ENCODE assay signal across 8 cellular contexts in the genomic region with DNA sequence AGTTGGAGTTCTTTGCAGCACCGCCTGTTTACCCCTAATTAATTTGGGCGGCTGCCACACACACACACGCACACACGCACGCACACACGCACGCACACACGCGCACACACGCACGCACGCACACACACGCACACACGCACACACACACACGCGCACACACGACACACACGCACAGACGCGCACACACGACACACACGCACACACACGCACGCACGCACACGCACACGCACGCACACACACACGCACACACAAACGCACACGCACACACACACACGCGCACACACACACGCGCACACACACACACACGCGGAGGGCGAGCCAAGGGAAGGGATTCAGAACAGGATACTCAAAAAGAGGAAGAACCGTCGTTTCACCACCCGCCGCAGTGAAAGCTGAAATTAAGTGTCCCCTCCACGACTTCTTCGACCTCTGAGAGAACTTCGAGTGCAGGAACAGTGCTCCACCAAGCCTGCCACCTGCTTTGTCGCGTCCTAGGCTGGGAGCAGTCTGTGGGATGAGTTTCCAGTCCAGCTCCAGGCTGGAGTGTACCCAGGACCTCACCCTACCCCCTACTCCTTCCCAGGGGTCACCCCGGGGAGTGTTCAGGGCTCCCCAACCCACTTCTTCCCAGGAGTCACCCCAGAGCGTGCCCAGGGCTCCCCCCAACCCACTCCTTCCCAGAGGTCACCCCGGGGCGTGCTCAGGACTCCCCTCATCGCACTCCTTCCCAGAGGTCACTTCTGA. TPM values are rescaled to one million over a fixed set of nuclear protein-coding genes. Genes with fewer than 3 reads are reported as not detected.
DNase-seq lines count a peak whose midpoint lies in the region; ATAC-seq and TF ChIP-seq lines count a peak whose summit lies in the region.

No MANE protein-coding gene starts in this region.

- H3K27me3 ChIP-seq in ectodermal cell (ENCODE audit: control insufficient read depth, insufficient read depth, low read length, poor library complexity, severe bottlenecking), result peaks cover 21% of the 10 kb centered on the region
- no peaks in the 10 kb centered on the region for H3K27me3 ChIP-seq in upper lobe of left lung

- H3K4me1 ChIP-seq in ectodermal cell (ENCODE audit: control insufficient read depth, insufficient read depth, low read length) (peaks cover 2% of the 10 kb centered on the region), upper lobe of left lung (peaks cover 41 to 62% (median 47%) of the 10 kb centered on the region in 4 donors)

- peak; percentile 17 for DNase-seq in activated gamma-delta T cell treated with Interleukin-2 at 50 U/mL for 16 hours
- DNase-seq in activated gamma-delta T cell (lab: John Stamatoyannopoulos, UW), result no peak
- DNase-seq in T-helper 9 cell, result peak; percentile 19
- peak; percentile 8 for DNase-seq in midbrain (lab: John Stamatoyannopoulos, UW)
- DNase-seq in upper lobe of left lung, result peak; percentile 61 to 75
- no peak for DNase-seq in OCI-M2 (lab: John Stamatoyannopoulos, UW; ENCODE audit: unreplicated experiment)
- no peak for DNase-seq in NCI-H1436 (lab: John Stamatoyannopoulos, UW)

- H3K27ac ChIP-seq in ectodermal cell (ENCODE audit: insufficient read depth, low read depth, low read length, poor library complexity, severe bottlenecking), result no peak overlapping the region
- H3K27ac ChIP-seq in upper lobe of left lung, result peak overlapping the region; percentile 93 to 99 (median 96)

- no peak for TF ChIP-seq CTCF in upper lobe of left lung (IDR thresholded peaks at IDR 0.05)

- H3K4me3 ChIP-seq in ectodermal cell (ENCODE audit: insufficient read depth, low read depth, low read length), result peak overlapping the region; percentile 78
- peak overlapping the region; percentile 58 to 98 (median 92) for H3K4me3 ChIP-seq in upper lobe of left lung

- H3K36me3 ChIP-seq in ectodermal cell (ENCODE audit: control insufficient read depth, insufficient read depth, low read length) (no peaks in the 10 kb centered on the region), upper lobe of left lung (no peaks in the 10 kb centered on the region)

- H3K9me3 ChIP-seq in ectodermal cell (ENCODE audit: control insufficient read depth, low read length) (no peaks in the 10 kb centered on the region), upper lobe of left lung (no peaks in the 10 kb centered on the region)

- peak in 1 of 2 donors; percentile 2 for ATAC-seq in upper lobe of left lung (ENCODE audit: low FRiP score in 2 of 2)

- WGBS in ectodermal cell, 2 experiments, result 54 to 65% methylated on average over 28 to 32 of the region's 52 CpGs
- 39 to 42% methylated on average over 47 to 52 of the region's 52 CpGs for WGBS in upper lobe of left lung, 2 donors

- peak in 1 of 4 donors; percentile 37 for TF ChIP-seq POLR2A in upper lobe of left lung (IDR thresholded peaks at IDR 0.05)

- TF ChIP-seq EP300 in upper lobe of left lung (IDR thresholded peaks at IDR 0.05), result no peak

RNA-seq across cellular contexts. Expression of a gene that starts 1.1 kb away (rescaled TPM):
- 12.6 TPM for polyA plus RNA-seq in ectodermal cell (2013, experiment 1 of 4)
- 15.6 TPM for polyA plus RNA-seq in ectodermal cell (2013, experiment 2 of 4)
- 15.7 TPM for polyA plus RNA-seq in ectodermal cell (2013, experiment 3 of 4)
- polyA plus RNA-seq in ectodermal cell (2013, experiment 4 of 4), result 20.4 TPM
- 100 to 1,000 TPM in 3 of 6 donors, 10 to 100 TPM in 3; 66.4 to 131 (median 94.8) TPM for total RNA-seq in upper lobe of left lung

RNA-seq across cellular contexts. Expression of a gene that starts 43.9 kb away (rescaled TPM):
- 41.5 TPM for polyA plus RNA-seq in ectodermal cell (2013, experiment 1 of 4)
- 45.1 TPM for polyA plus RNA-seq in ectodermal cell (2013, experiment 2 of 4)
- polyA plus RNA-seq in ectodermal cell (2013, experiment 3 of 4), result 30.0 TPM
- polyA plus RNA-seq in ectodermal cell (2013, experiment 4 of 4), result 31.9 TPM
- total RNA-seq in upper lobe of left lung, result 10 to 100 TPM in 4 of 6 donors, 1 to 10 TPM in 2; 7.8 to 70.2 (median 14.1) TPM

Comparison
In these comparisons a context has a peak if more than half of its experiments do, and no peak if none do; other contexts are left out.
1. DNase-seq: peak in activated gamma-delta T cell treated with Interleukin-2 at 50 U/mL for 16 hours (single experiment), T-helper 9 cell (single experiment), midbrain (single experiment) and upper lobe of left lung (2 of 2); none in activated gamma-delta T cell (single experiment), OCI-M2 (single experiment) and NCI-H1436 (single experiment).